11 cellular contexts compared by ENCODE assay signal in the genomic region with DNA sequence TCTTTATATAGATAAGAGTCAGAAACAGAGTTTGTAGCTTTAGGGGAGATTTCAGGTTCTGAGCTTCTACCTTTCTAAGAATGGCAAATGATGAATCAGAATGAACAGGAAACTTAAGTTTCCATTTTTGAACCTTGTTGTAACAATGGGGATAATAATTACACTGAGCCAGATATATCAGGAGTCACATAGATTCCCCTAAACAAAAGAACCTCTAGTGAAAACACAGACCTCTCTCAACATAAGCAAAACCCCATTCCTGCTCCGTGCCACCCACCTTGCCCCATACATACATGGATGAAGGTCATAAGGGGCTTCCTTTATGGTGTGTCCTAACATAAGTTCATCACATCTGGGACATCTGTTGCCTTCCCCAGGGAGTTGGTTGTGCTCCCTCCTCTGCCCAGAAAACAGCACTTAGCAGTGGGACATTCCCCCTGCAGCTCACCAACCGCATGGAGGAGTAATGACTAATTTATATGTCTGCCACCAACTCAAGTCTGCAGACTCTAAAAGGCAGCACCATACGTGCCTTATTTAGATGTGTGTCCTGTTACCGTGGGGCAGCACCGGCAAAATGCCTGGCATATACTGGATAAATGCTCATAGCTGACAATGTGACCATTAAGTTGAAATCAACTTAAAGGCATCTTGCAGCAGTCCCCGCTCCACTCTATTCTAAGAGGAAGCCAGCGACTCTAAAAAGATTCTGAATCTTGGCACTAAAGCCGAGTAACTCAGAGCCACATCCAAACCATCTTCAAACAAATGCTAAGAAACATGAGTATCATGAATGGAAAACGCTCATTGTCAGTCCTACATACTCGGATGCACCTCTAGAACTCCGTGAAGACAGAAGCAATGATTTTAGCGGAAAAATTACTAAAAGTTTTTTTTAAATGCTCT. TPM values are rescaled to one million over a fixed set of nuclear protein-coding genes. Genes with fewer than 3 reads are reported as not detected.
A peak's percentile ranks its signal among the peaks of the same experiment; 100 is the strongest.
DNase-seq lines count a peak whose midpoint lies in the region; ATAC-seq, FAIRE-seq and TF ChIP-seq lines count a peak whose summit lies in the region.
"Had no signal": no experiment of that assay in that cellular context is flagged by ENCODE, and none has a peak within 500 bp of the region (broad histone marks: within the 10 kb centered on the region; RNA-seq: fewer than 3 reads in every experiment).

No MANE protein-coding gene starts in this region.

- H3K4me3 ChIP-seq in neuronal stem cell (ENCODE audit: low read length in 2 of 2) = no peak overlapping the region
- H3K4me3 ChIP-seq: upper lobe of left lung had no signal

- no peak overlapping the region for H3K14ac ChIP-seq in neuronal stem cell (ENCODE audit: low read length)

- no peak overlapping the region for H2BK120ac ChIP-seq in neuronal stem cell (ENCODE audit: low read depth, low read length)

- ATAC-seq in GM18907 (IDR thresholded peaks at IDR 0.05; ENCODE audit: unreplicated experiment) (peak; percentile 52), HG03175 (IDR thresholded peaks at IDR 0.05; ENCODE audit: unreplicated experiment) (peak; percentile 46), Right ventricle myocardium superior (ENCODE audit: poor library complexity) (no peak)

- no peak overlapping the region for H3K4me2 ChIP-seq in neuronal stem cell (ENCODE audit: insufficient read depth, low read length, poor library complexity, severe bottlenecking)

- no peak overlapping the region for H4K91ac ChIP-seq in neuronal stem cell (ENCODE audit: low read depth, low read length, poor library complexity)

- peaks cover 0 to 5% of the 10 kb centered on the region in 2 donors for H3K4me1 ChIP-seq in neuronal stem cell (ENCODE audit: control insufficient read depth in 2 of 2, insufficient read depth in 1 of 2, low read depth in 1 of 2, low read length in 2 of 2)
- H3K4me1 ChIP-seq: parathyroid adenoma had no signal

- H3K9ac ChIP-seq in neuronal stem cell (ENCODE audit: low read depth, low read length, poor library complexity) = no peak overlapping the region
- H3K9ac ChIP-seq: parathyroid adenoma had no signal

- WGBS in neuronal stem cell (ENCODE audit: extremely low coverage in 2 of 2, insufficient read length in 2 of 2, insufficient replicate concordance in 1 of 2), 2 donors = no CpG with 5 or more reads among the region's 12 CpGs

- H2BK15ac ChIP-seq in neuronal stem cell (ENCODE audit: low read length) = no peak overlapping the region

- no peak overlapping the region for H3K23ac ChIP-seq in neuronal stem cell (ENCODE audit: low read depth, low read length, poor library complexity)

- H4K8ac ChIP-seq in neuronal stem cell (ENCODE audit: low read depth, low read length) = no peak overlapping the region

- no peaks in the 10 kb centered on the region for H3K36me3 ChIP-seq in neuronal stem cell (replicated peaks in 1 of 2; ENCODE audit: control insufficient read depth in 2 of 2, insufficient read depth in 2 of 2, low read length in 2 of 2)
- H3K36me3 ChIP-seq: upper lobe of left lung had no signal

- DNase-seq in activated T-cell treated with anti-CD3 and anti-CD28 coated beads, Interleukin-2, amount 50 U/mL, for 48 hours = peak; percentile 81 to 82
- peak; percentile 76 for DNase-seq in stimulated activated CD4-positive, alpha-beta T cell treated with anti-CD3 and anti-CD28 coated beads, Interleukin-4, amount 100 ng/mL, for 24 hours
- DNase-seq in Right ventricle myocardium superior = no peak
- DNase-seq in Kasumi-1 (lab: John Stamatoyannopoulos, UW) = no peak
- no peak for DNase-seq in H54 (ENCODE audit: insufficient read length, low spot score)
- no peak for DNase-seq in neuronal stem cell (ENCODE audit: low spot score)
- DNase-seq: NCI-H1105, upper lobe of left lung had no signal

- H3K27me3 ChIP-seq in neuronal stem cell (ENCODE audit: control insufficient read depth in 3 of 3, insufficient read depth in 3 of 3, low read depth in 1 of 3, low read length in 3 of 3) = peaks cover 0 to 16% (median 0%) of the 10 kb centered on the region in 3 experiments
- H3K27me3 ChIP-seq: upper lobe of left lung had no signal

- no peaks in the 10 kb centered on the region for H3K9me3 ChIP-seq in neuronal stem cell (replicated peaks in 1 of 2; ENCODE audit: control insufficient read depth in 2 of 2, insufficient read depth in 1 of 2, low read depth in 1 of 2, low read length in 2 of 2)
- H3K9me3 ChIP-seq: upper lobe of left lung had no signal

- no peak for TF ChIP-seq POLR2A in H54 (IDR thresholded peaks at IDR 0.05; ENCODE audit: low read depth, low read length)

- no peak for FAIRE-seq in H54 (lab: Jason Lieb, UNC)

- H2BK12ac ChIP-seq in neuronal stem cell (ENCODE audit: low read length) = no peak overlapping the region

- no peak overlapping the region for H3K27ac ChIP-seq in neuronal stem cell (replicated peaks; ENCODE audit: low read length)
- H3K27ac ChIP-seq: parathyroid adenoma had no signal

- no peak overlapping the region for H2BK5ac ChIP-seq in neuronal stem cell (ENCODE audit: low read length)

- H3K4ac ChIP-seq in neuronal stem cell (ENCODE audit: low read length) = no peak overlapping the region

- H3K18ac ChIP-seq in neuronal stem cell (ENCODE audit: low read length) = no peak overlapping the region

- H2AFZ ChIP-seq in neuronal stem cell (ENCODE audit: low read length) = no peak overlapping the region
- H2AFZ ChIP-seq: parathyroid adenoma had no signal

- no peaks in the 10 kb centered on the region for H3K79me1 ChIP-seq in neuronal stem cell (ENCODE audit: low read depth, low read length)

- H2AK5ac ChIP-seq in neuronal stem cell (ENCODE audit: low read depth, low read length) = no peak overlapping the region

- intact Hi-C loops in Right ventricle myocardium superior (cut with DNase I) = no loop called here

RNA-seq across cellular contexts. Expression of a gene that starts 7.9 kb away (rescaled TPM):
- 2.7 TPM for total RNA-seq in Right ventricle myocardium superior
- 0.03 TPM for polyA plus RNA-seq in neuronal stem cell (2013, experiment 1 of 2)
- polyA plus RNA-seq in neuronal stem cell (2013, experiment 2 of 2) = not detected

RNA-seq across cellular contexts. Expression of a gene that starts 35.3 kb away (rescaled TPM):
- 1.8 TPM for total RNA-seq in Right ventricle myocardium superior
- polyA plus RNA-seq in neuronal stem cell (2013, experiment 1 of 2) = 0.47 TPM
- 0.47 TPM for polyA plus RNA-seq in neuronal stem cell (2013, experiment 2 of 2)

RNA-seq across cellular contexts. Expression of a gene that starts 40.4 kb away (rescaled TPM):
- total RNA-seq in Right ventricle myocardium superior = 17.6 TPM
- polyA plus RNA-seq in neuronal stem cell (2013, experiment 1 of 2) = 0.14 TPM
- polyA plus RNA-seq in neuronal stem cell (2013, experiment 2 of 2) = 0.14 TPM

RNA-seq across cellular contexts. Expression of a gene that starts 47.2 kb away (rescaled TPM):
- 9.8 TPM for total RNA-seq in Right ventricle myocardium superior
- polyA plus RNA-seq in neuronal stem cell (2013, experiment 1 of 2) = 0.38 TPM
- polyA plus RNA-seq in neuronal stem cell (2013, experiment 2 of 2) = 0.32 TPM

Comparison
In these comparisons a context has a peak if more than half of its experiments do, and no peak if none do; other contexts are left out.
1. DNase-seq: peak in activated T-cell treated with anti-CD3 and anti-CD28 coated beads, Interleukin-2, amount 50 U/mL, for 48 hours (2 of 2) and stimulated activated CD4-positive, alpha-beta T cell treated with anti-CD3 and anti-CD28 coated beads, Interleukin-4, amount 100 ng/mL, for 24 hours (single experiment); none in Right ventricle myocardium superior (single experiment), Kasumi-1 (0 of 2), H54 (single experiment) and neuronal stem cell (single experiment).